1 cellular context compared by ENCODE assay signal in the genomic region with DNA sequence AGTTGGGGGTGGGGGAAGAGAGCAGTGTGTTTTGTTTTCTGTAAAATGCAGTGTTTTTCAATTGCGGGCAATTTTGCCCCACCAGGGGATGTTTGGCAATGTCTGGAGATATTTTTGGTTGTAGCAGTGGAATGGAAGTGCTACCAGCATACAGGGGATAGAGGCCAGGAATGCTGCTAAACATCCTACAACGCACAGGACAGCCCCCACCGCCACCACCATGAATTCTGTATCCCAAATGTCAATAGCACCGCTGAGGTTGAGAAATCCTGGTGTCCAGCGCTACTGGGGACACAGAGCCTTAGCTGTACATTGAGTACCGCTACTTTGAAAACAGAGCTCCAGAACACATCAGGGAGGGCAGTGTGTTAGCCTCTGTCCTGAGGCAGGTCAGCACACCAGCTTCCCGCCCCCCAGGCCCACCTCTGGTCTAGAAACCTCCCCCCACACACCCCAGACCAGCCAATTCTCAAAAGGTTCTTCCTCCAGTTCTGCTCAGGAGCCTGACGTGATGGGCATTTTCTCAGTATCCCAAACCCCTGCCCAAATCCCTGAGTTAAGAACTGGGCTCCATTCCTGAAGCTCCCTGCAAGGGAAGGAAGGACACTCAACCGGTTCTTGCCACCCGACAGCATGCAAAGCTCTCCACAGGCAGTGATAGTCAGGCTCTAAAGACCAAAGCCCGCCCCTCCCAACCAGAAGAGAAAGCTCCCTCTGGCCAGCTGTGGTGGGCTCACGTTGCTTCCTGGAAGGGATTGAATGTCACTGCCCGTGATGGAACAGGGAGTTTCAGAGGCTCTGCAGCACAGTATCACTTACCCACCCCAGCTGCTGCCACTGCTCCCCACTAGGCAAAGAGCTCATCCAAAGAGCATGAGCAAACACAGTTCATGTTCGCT.
TF ChIP-seq lines count a peak whose summit lies in the region.

No MANE protein-coding gene starts in this region.

TF ChIP-seq in WTC11, 78 proteins besides CTCF, POLR2A, EP300 and RAD21 (continued from another document):
- TF ChIP-seq, protein P1, sequence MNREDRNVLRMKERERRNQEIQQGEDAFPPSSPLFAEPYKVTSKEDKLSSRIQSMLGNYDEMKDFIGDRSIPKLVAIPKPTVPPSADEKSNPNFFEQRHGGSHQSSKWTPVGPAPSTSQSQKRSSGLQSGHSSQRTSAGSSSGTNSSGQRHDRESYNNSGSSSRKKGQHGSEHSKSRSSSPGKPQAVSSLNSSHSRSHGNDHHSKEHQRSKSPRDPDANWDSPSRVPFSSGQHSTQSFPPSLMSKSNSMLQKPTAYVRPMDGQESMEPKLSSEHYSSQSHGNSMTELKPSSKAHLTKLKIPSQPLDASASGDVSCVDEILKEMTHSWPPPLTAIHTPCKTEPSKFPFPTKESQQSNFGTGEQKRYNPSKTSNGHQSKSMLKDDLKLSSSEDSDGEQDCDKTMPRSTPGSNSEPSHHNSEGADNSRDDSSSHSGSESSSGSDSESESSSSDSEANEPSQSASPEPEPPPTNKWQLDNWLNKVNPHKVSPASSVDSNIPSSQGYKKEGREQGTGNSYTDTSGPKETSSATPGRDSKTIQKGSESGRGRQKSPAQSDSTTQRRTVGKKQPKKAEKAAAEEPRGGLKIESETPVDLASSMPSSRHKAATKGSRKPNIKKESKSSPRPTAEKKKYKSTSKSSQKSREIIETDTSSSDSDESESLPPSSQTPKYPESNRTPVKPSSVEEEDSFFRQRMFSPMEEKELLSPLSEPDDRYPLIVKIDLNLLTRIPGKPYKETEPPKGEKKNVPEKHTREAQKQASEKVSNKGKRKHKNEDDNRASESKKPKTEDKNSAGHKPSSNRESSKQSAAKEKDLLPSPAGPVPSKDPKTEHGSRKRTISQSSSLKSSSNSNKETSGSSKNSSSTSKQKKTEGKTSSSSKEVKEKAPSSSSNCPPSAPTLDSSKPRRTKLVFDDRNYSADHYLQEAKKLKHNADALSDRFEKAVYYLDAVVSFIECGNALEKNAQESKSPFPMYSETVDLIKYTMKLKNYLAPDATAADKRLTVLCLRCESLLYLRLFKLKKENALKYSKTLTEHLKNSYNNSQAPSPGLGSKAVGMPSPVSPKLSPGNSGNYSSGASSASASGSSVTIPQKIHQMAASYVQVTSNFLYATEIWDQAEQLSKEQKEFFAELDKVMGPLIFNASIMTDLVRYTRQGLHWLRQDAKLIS (CRISPR knock-in tag; IDR thresholded peaks at IDR 0.05; ENCODE audit: borderline replicate concordance) = no peak
- TF ChIP-seq, protein P2, sequence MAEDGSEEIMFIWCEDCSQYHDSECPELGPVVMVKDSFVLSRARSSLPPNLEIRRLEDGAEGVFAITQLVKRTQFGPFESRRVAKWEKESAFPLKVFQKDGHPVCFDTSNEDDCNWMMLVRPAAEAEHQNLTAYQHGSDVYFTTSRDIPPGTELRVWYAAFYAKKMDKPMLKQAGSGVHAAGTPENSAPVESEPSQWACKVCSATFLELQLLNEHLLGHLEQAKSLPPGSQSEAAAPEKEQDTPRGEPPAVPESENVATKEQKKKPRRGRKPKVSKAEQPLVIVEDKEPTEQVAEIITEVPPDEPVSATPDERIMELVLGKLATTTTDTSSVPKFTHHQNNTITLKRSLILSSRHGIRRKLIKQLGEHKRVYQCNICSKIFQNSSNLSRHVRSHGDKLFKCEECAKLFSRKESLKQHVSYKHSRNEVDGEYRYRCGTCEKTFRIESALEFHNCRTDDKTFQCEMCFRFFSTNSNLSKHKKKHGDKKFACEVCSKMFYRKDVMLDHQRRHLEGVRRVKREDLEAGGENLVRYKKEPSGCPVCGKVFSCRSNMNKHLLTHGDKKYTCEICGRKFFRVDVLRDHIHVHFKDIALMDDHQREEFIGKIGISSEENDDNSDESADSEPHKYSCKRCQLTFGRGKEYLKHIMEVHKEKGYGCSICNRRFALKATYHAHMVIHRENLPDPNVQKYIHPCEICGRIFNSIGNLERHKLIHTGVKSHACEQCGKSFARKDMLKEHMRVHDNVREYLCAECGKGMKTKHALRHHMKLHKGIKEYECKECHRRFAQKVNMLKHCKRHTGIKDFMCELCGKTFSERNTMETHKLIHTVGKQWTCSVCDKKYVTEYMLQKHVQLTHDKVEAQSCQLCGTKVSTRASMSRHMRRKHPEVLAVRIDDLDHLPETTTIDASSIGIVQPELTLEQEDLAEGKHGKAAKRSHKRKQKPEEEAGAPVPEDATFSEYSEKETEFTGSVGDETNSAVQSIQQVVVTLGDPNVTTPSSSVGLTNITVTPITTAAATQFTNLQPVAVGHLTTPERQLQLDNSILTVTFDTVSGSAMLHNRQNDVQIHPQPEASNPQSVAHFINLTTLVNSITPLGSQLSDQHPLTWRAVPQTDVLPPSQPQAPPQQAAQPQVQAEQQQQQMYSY (CRISPR knock-in tag; IDR thresholded peaks at IDR 0.05) = peak; percentile 91
- no peak for TF ChIP-seq NFE2L1 (CRISPR knock-in tag; IDR thresholded peaks at IDR 0.05)
- no peak for TF ChIP-seq HMGA2 (CRISPR knock-in tag; IDR thresholded peaks at IDR 0.05)
- no peak for TF ChIP-seq ZNF263 (CRISPR knock-in tag; IDR thresholded peaks at IDR 0.05; ENCODE audit: low read depth)
- TF ChIP-seq CBFB (CRISPR knock-in tag; IDR thresholded peaks at IDR 0.05; ENCODE audit: low read depth) = 0 out of 2 replicates have a peak, but pooled peaks have one; percentile 60
- TF ChIP-seq NR3C1 (CRISPR knock-in tag; conservative IDR thresholded peaks at IDR 0.05; ENCODE audit: low read depth) = no peak
- TF ChIP-seq SP1 (CRISPR knock-in tag; conservative IDR thresholded peaks at IDR 0.05) = no peak
- TF ChIP-seq, protein P3, sequence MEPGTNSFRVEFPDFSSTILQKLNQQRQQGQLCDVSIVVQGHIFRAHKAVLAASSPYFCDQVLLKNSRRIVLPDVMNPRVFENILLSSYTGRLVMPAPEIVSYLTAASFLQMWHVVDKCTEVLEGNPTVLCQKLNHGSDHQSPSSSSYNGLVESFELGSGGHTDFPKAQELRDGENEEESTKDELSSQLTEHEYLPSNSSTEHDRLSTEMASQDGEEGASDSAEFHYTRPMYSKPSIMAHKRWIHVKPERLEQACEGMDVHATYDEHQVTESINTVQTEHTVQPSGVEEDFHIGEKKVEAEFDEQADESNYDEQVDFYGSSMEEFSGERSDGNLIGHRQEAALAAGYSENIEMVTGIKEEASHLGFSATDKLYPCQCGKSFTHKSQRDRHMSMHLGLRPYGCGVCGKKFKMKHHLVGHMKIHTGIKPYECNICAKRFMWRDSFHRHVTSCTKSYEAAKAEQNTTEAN (CRISPR knock-in tag; IDR thresholded peaks at IDR 0.05) = no peak
